ENCODE assay signal across 22 cellular contexts in the genomic region with DNA sequence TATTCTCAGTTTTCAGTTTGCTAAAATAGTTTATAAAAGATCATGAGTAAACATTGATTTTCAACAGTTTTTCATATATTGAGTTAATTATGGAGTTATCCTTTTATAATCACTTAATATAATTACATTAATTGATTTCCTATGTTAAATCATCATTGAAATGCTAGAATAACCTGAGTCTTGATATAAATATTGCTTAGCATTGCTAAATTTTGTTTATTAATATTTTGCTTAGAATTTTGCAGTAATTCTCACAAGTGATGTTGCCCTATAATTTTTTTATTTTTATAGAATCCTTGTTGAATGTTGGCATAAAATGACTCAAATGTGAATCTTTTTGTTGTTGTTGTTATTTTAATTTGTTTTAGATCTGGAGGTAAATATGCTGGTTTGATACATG.
"Had no signal": no experiment of that assay in that cellular context is flagged by ENCODE, and none has a peak within 500 bp of the region (broad histone marks: within the 10 kb centered on the region; RNA-seq: fewer than 3 reads in every experiment).

No MANE protein-coding gene starts in this region.

- FAIRE-seq: endothelial cell of umbilical vein, islet of Langerhans, keratinocyte had no signal

- H3K27ac ChIP-seq: coronary artery, dorsolateral prefrontal cortex, esophagus muscularis mucosa, gastrocnemius medialis, heart right ventricle, left lung, lower lobe of right lung had no signal

- H3K4me1 ChIP-seq: esophagus muscularis mucosa, gastrocnemius medialis, heart right ventricle, left lung, lower lobe of right lung had no signal

- H3K9me3 ChIP-seq: esophagus muscularis mucosa, gastrocnemius medialis, lower lobe of right lung, mucosa of descending colon had no signal

- DNase-seq: dermis blood vessel endothelial cell; dorsolateral prefrontal cortex; effector CD4-positive, alpha-beta T cell; effector memory CD4-positive, alpha-beta T cell; foreskin melanocyte; gastrocnemius medialis; glutamatergic neuron; head of caudate nucleus; heart right ventricle; hippocampal formation; left cardiac atrium; left lung; left ventricle myocardium superior; lower lobe of right lung; mesenchymal stem cell; mucosa of descending colon; naive B cell had no signal

- H3K27me3 ChIP-seq: dorsolateral prefrontal cortex, esophagus muscularis mucosa, gastrocnemius medialis, heart right ventricle, left lung had no signal

- ATAC-seq: gastrocnemius medialis, heart right ventricle, left cardiac atrium, left lung, left ventricle myocardium superior, lower lobe of right lung, mucosa of descending colon had no signal

- H3K4me3 ChIP-seq: coronary artery, dorsolateral prefrontal cortex, esophagus muscularis mucosa, gastrocnemius medialis, heart right ventricle, left lung, lower lobe of right lung, mucosa of descending colon had no signal

- H3K36me3 ChIP-seq: esophagus muscularis mucosa, gastrocnemius medialis, heart right ventricle, left lung, lower lobe of right lung had no signal
